In genomic region chr1:235883261-235883927, GRCh38 we compare ENCODE assay signal across 8 cellular contexts. TPM values are rescaled to one million over a fixed set of nuclear protein-coding genes. Genes with fewer than 3 reads are reported as not detected.
A peak's percentile ranks its signal among the peaks of the same experiment; 100 is the strongest.
DNase-seq lines count a peak whose midpoint lies in the region; ATAC-seq and TF ChIP-seq lines count a peak whose summit lies in the region.

No MANE protein-coding gene starts in this region.

- H3K27me3 Mint-ChIP-seq in effector memory CD8-positive, alpha-beta T cell: no peaks in the 10 kb centered on the region
- peaks cover 2% of the 10 kb centered on the region for H3K27me3 Mint-ChIP-seq in H9 (ENCODE audit: low read depth)

- POLR2A ChIA-PET in PC-9 (lab: Charles Lee; ENCODE audit: unreplicated experiment): interaction anchor here (0.6 to 0.8 kb wide), 2 partner anchors 16 to 18 kb away, joined by 3 read pairs; no protein-coding TSS in a partner anchor

- H3K4me3 ChIP-seq in PC-9 (peak overlapping the region; percentile 13; the same call in 1 of the 2 replicates), mucosa of rectum (ENCODE audit: low read length in 2 of 2) (peak overlapping the region; percentile 24 to 43)

- H4K8ac ChIP-seq in H9 (replicated peaks; ENCODE audit: insufficient read length, low read depth, low read length): no peak overlapping the region

- H3K14ac ChIP-seq in H9 (ENCODE audit: insufficient read depth, low read length): no peak overlapping the region

- no peak overlapping the region for H2BK20ac ChIP-seq in H9 (ENCODE audit: low read depth, low read length, poor library complexity, severe bottlenecking)

- no peaks in the 10 kb centered on the region for H3K9me3 Mint-ChIP-seq in effector memory CD8-positive, alpha-beta T cell
- no peaks in the 10 kb centered on the region for H3K9me3 Mint-ChIP-seq in H9

- no peaks in the 10 kb centered on the region for H3K27me3 ChIP-seq in PC-9 (ENCODE audit: insufficient read depth, low read depth)
- H3K27me3 ChIP-seq in mucosa of rectum (ENCODE audit: control insufficient read depth in 2 of 2, insufficient read depth in 2 of 2, low read length in 2 of 2): no peaks in the 10 kb centered on the region
- H3K27me3 ChIP-seq in H9 (ENCODE audit: insufficient read depth, low read length): no peaks in the 10 kb centered on the region

- H4K20me1 ChIP-seq in PC-9 (ENCODE audit: insufficient read depth) (no peaks in the 10 kb centered on the region), H9 (ENCODE audit: control insufficient read depth, insufficient read depth, insufficient read length) (no peaks in the 10 kb centered on the region)

- no peaks in the 10 kb centered on the region for H3K23me2 ChIP-seq in H9 (ENCODE audit: insufficient read length, low read depth, low read length, poor library complexity, severe bottlenecking)

- H3K56ac ChIP-seq in H9 (ENCODE audit: insufficient read length, low read depth, low read length): no peak overlapping the region

- peak overlapping the region; percentile 76; the same call in 1 of the 2 replicates for H2AFZ ChIP-seq in PC-9
- H2AFZ ChIP-seq in H9 (ENCODE audit: low read length): no peak overlapping the region

- H3K4me2 ChIP-seq in PC-9 (peak overlapping the region; percentile 63), H9 (ENCODE audit: insufficient read depth, insufficient read length, low read length) (no peak overlapping the region)

- H3K4me1 ChIP-seq in PC-9 (replicated peaks; ENCODE audit: insufficient read depth) (peaks cover 15% of the 10 kb centered on the region), mucosa of rectum (ENCODE audit: control insufficient read depth in 2 of 2, insufficient read depth in 2 of 2, low read length in 2 of 2) (peaks cover 2 to 3% of the 10 kb centered on the region in 2 donors), H9 (ENCODE audit: insufficient read depth, low read length) (no peaks in the 10 kb centered on the region)

- ATAC-seq in GM21723 (IDR thresholded peaks at IDR 0.05; ENCODE audit: unreplicated experiment): peak; percentile 24
- ATAC-seq in effector memory CD8-positive, alpha-beta T cell (replicated peaks): no peak

- peak overlapping the region; percentile 9 to 60 for H3K4me3 Mint-ChIP-seq in effector memory CD8-positive, alpha-beta T cell
- H3K4me3 Mint-ChIP-seq in H9: no peak overlapping the region

- no peaks in the 10 kb centered on the region for H3K36me3 ChIP-seq in PC-9 (ENCODE audit: low read depth)
- no peaks in the 10 kb centered on the region for H3K36me3 ChIP-seq in mucosa of rectum (ENCODE audit: control insufficient read depth in 2 of 2, insufficient read depth in 2 of 2, low read length in 2 of 2)

- H4K5ac ChIP-seq in H9 (ENCODE audit: insufficient read length, low read depth, low read length): no peak overlapping the region

- CTCF ChIA-PET in PC-9 (lab: Charles Lee): interaction anchor here (1.8 kb wide), 1 partner anchor 88 kb away, joined by 5 read pairs; no protein-coding TSS in a partner anchor

- no peaks in the 10 kb centered on the region for H3K9me2 ChIP-seq in PC-9 (ENCODE audit: insufficient read depth)

- H3K79me2 ChIP-seq in PC-9 (ENCODE audit: low read depth) (no peaks in the 10 kb centered on the region), H9 (ENCODE audit: insufficient read depth, low read length) (no peaks in the 10 kb centered on the region)

- no peak overlapping the region for H3K23ac ChIP-seq in H9 (ENCODE audit: insufficient read length, low read depth, low read length)

- H3K4ac ChIP-seq in H9 (ENCODE audit: low read depth, low read length): no peak overlapping the region

- H3K4me1 Mint-ChIP-seq in effector memory CD8-positive, alpha-beta T cell (ENCODE audit: low read depth in 2 of 2): peaks cover 22 to 49% of the 10 kb centered on the region in 2 donors
- no peaks in the 10 kb centered on the region for H3K4me1 Mint-ChIP-seq in H9

- no peak overlapping the region for H3K18ac ChIP-seq in H9 (ENCODE audit: insufficient read length, low read depth, low read length)

- peaks cover 11% of the 10 kb centered on the region; the same call in 1 of the 2 replicates for H3F3A ChIP-seq in PC-9 (ENCODE audit: insufficient read depth, low read depth)

- peak overlapping the region in 1 of 2 donors; percentile 4 for H3K9ac ChIP-seq in mucosa of rectum (ENCODE audit: low read depth in 1 of 2, low read length in 2 of 2)
- no peak overlapping the region for H3K9ac ChIP-seq in H9 (ENCODE audit: extremely low read depth, insufficient read length, low read length)

- H2BK12ac ChIP-seq in H9 (ENCODE audit: insufficient read length, low read depth, low read length): no peak overlapping the region

- H3K9me3 ChIP-seq in PC-9 (ENCODE audit: insufficient read depth, low read depth) (no peaks in the 10 kb centered on the region), mucosa of rectum (ENCODE audit: control insufficient read depth in 2 of 2, low read length in 2 of 2) (no peaks in the 10 kb centered on the region), H9 (ENCODE audit: control insufficient read depth, low read depth, low read length) (no peaks in the 10 kb centered on the region)

- H3K36me3 Mint-ChIP-seq in effector memory CD8-positive, alpha-beta T cell (ENCODE audit: insufficient read depth): peaks cover 2% of the 10 kb centered on the region
- H3K36me3 Mint-ChIP-seq in H9 (ENCODE audit: insufficient read depth in 1 of 3, low read depth in 3 of 3): no peaks in the 10 kb centered on the region

- DNase-seq in AG20443 (ENCODE audit: low spot score): peak; percentile 94
- peak; percentile 89 for DNase-seq in PC-9
- DNase-seq in effector memory CD8-positive, alpha-beta T cell: no peak
- DNase-seq in NCI-H1417 (lab: John Stamatoyannopoulos, UW): no peak
- no peak for DNase-seq in H9
- DNase-seq in NCI-H526 treated with DMSO at 0.1 percent for 48 hours (lab: John Stamatoyannopoulos, UW): no peak

- H2BK15ac ChIP-seq in H9 (ENCODE audit: low read depth, low read length): no peak overlapping the region

- no CpG with 5 or more reads among the region's 12 CpGs for WGBS in H9 (ENCODE audit: extremely low coverage, insufficient read length, low lambda C conversion rate)

- H4K91ac ChIP-seq in H9 (ENCODE audit: insufficient read length, low read depth, low read length): no peak overlapping the region

- no peak overlapping the region for H2AK5ac ChIP-seq in H9 (ENCODE audit: insufficient read length, low read length)

- peak overlapping the region; percentile 9 to 39 for H3K27ac Mint-ChIP-seq in effector memory CD8-positive, alpha-beta T cell
- no peak overlapping the region for H3K27ac Mint-ChIP-seq in H9

- intact Hi-C loops in PC-9 (cut with micrococcal nuclease; ENCODE audit: unreplicated experiment): loop anchor here (1.0 kb wide), 1 partner anchor 49 kb away; no protein-coding TSS in a partner anchor

- no peak for TF ChIP-seq CTCF in PC-9 (conservative IDR thresholded peaks at IDR 0.05)
- TF ChIP-seq CTCF in H9 (conservative IDR thresholded peaks at IDR 0.05): no peak

- no peak overlapping the region for H3T11ph ChIP-seq in H9 (ENCODE audit: low read length)

- H3K27ac ChIP-seq in PC-9: peak overlapping the region; percentile 32
- peak overlapping the region; percentile 32 to 62 for H3K27ac ChIP-seq in mucosa of rectum (ENCODE audit: low read depth in 2 of 2, low read length in 2 of 2)
- H3K27ac ChIP-seq in H9 (ENCODE audit: insufficient read length, low read depth, low read length): no peak overlapping the region

- no peak overlapping the region for H2BK5ac ChIP-seq in H9 (ENCODE audit: insufficient read length, low read length)

- BruUV-seq in PC-9 (replicated peaks; lab: Mats Ljungman, UMichigan): TSS peak; percentile 44

- H2BK120ac ChIP-seq in H9 (ENCODE audit: low read depth, low read length, poor library complexity, severe bottlenecking): no peak overlapping the region

- H3K79me1 ChIP-seq in H9 (ENCODE audit: insufficient read depth, low read depth, low read length, poor library complexity, severe bottlenecking): no peaks in the 10 kb centered on the region

RNA-seq across cellular contexts. Expression of gene LYST, which starts 16.7 kb away (rescaled TPM):
- total RNA-seq in PC-9 (2021) (13.6 and 14.1 TPM in 2 replicates), H9 (2021) (0.13 and 0.57 TPM in 2 replicates)

Comparison
In these comparisons a context has a peak if more than half of its experiments do, and no peak if none do; other contexts are left out.
1. DNase-seq: peak in AG20443 (single experiment) and PC-9 (2 of 2); none in effector memory CD8-positive, alpha-beta T cell (0 of 3), NCI-H1417 (0 of 3), H9 (single experiment) and NCI-H526 treated with DMSO at 0.1 percent for 48 hours (single experiment).
2. H3K27ac Mint-ChIP-seq: peak in effector memory CD8-positive, alpha-beta T cell (2 of 2); none in H9 (0 of 3).
3. H3K4me3 Mint-ChIP-seq: peak in effector memory CD8-positive, alpha-beta T cell (2 of 2); none in H9 (0 of 2).